Comparison of ENCODE assay signal across 8 cellular contexts in genomic region chr12:24838531-24838950, GRCh38.
DNase-seq lines count a peak whose midpoint lies in the region; ATAC-seq and TF ChIP-seq lines count a peak whose summit lies in the region.

No MANE protein-coding gene starts in this region.

- TF ChIP-seq CTCF in GM10248 (IDR thresholded peaks at IDR 0.05; ENCODE audit: control extremely low read depth, extremely low read depth, low read depth, missing control alignments) (no peak), mammary epithelial cell (conservative IDR thresholded peaks at IDR 0.05 in 1 of 2, IDR thresholded peaks at IDR 0.05 in 1 of 2; ENCODE audit: extremely low read depth in 1 of 2, insufficient read depth in 1 of 2, low read depth in 1 of 2, low read length in 2 of 2) (no peak)

- WGBS in mammary epithelial cell (ENCODE audit: low coverage, missing lambda C conversion rate), result 29% methylated on average over 2 of the region's 2 CpGs

- POLR2A ChIA-PET in GM10248 (lab: Yijun Ruan, JAX), result interaction anchor here (1.4 kb wide), 1 partner anchor 15 kb away, joined by 4 read pairs; no protein-coding TSS in a partner anchor

- intact Hi-C loops in mammary epithelial cell (cut with micrococcal nuclease) (loop anchor here (10.0 kb wide), 1 partner anchor 244 kb away; no protein-coding TSS in a partner anchor), sciatic nerve (cut with DNase I) (no loop called here)

- H3K4me2 ChIP-seq in mammary epithelial cell (ENCODE audit: insufficient read depth, low read depth, low read length), result no peak overlapping the region

- no peaks in the 10 kb centered on the region for H3K79me2 ChIP-seq in mammary epithelial cell (ENCODE audit: insufficient read depth, low read length)

- H3K27me3 ChIP-seq in mammary epithelial cell (ENCODE audit: insufficient read depth, low read length), result no peaks in the 10 kb centered on the region

- DNase-seq in GM10248 (ENCODE audit: extremely low spot score) (peak; percentile 35), HT1080 (ENCODE audit: low read depth) (peak; percentile 36), mammary epithelial cell (peak; percentile 35), sciatic nerve (ENCODE audit: low spot score) (no peak), germinal center (ENCODE audit: low spot score) (no peak), NCI-H345 treated with DMSO at 0.1 percent for 48 hours (lab: John Stamatoyannopoulos, UW; ENCODE audit: unreplicated experiment) (no peak), DMS79 treated with DMSO at 0.1 percent for 48 hours (lab: John Stamatoyannopoulos, UW) (no peak)

- H4K20me1 ChIP-seq in mammary epithelial cell (ENCODE audit: insufficient read depth, low read length), result no peaks in the 10 kb centered on the region

- no peaks in the 10 kb centered on the region for H3K9me3 ChIP-seq in mammary epithelial cell (replicated peaks; ENCODE audit: insufficient read depth, low read length)

- no peaks in the 10 kb centered on the region for H3K4me1 ChIP-seq in mammary epithelial cell (ENCODE audit: insufficient read depth, low read length)

- H3K4me3 ChIP-seq in mammary epithelial cell (replicated peaks in 1 of 3; ENCODE audit: insufficient read depth in 1 of 3, low read depth in 2 of 3, low read length in 3 of 3), result no peak overlapping the region

- peak; percentile 46 for ATAC-seq in GM21526 (IDR thresholded peaks at IDR 0.05; ENCODE audit: low FRiP score, unreplicated experiment)
- peak; percentile 97 for ATAC-seq in sciatic nerve

- H3K9ac ChIP-seq in mammary epithelial cell (ENCODE audit: insufficient read depth, low read length), result no peak overlapping the region

- H3K27ac ChIP-seq in mammary epithelial cell (ENCODE audit: insufficient read depth, low read depth, low read length), result no peak overlapping the region

- no peak overlapping the region for H2AFZ ChIP-seq in mammary epithelial cell (ENCODE audit: low read depth, low read length)

- CTCF ChIA-PET in GM10248 (lab: Yijun Ruan, JAX), result interaction anchor here (1.0 to 5.6 kb wide), 6 partner anchors 15 to 269 kb away, joined by 3 to 57 read pairs (median 5); no protein-coding TSS in a partner anchor
- CTCF ChIA-PET in mammary epithelial cell (lab: Charles Lee; ENCODE audit: low non-redundant PET), result no interaction called here

- dilution Hi-C loops in mammary epithelial cell (cut with HindIII; ENCODE audit: low sequenced_read_pairs), result no loop called here

- no TSS peak for BruUV-seq in mammary epithelial cell (replicated peaks; lab: Mats Ljungman, UMichigan)

- no peaks in the 10 kb centered on the region for H3K36me3 ChIP-seq in mammary epithelial cell (ENCODE audit: insufficient read depth, low read length)

- in situ Hi-C loops in mammary epithelial cell (cut with MboI; ENCODE audit: low sequenced_read_pairs in 2 of 2), result loop anchor here in 1 of 2 donors (25.0 kb wide), 1 partner anchor 299 kb away; no protein-coding TSS in a partner anchor

Comparison
In these comparisons a context has a peak if more than half of its experiments do, and no peak if none do; other contexts are left out.
1. DNase-seq: peak in GM10248 (single experiment), HT1080 (single experiment) and mammary epithelial cell (single experiment); none in sciatic nerve (single experiment), germinal center (single experiment), NCI-H345 treated with DMSO at 0.1 percent for 48 hours (single experiment) and DMS79 treated with DMSO at 0.1 percent for 48 hours (single experiment).